In genomic region chr15:40279437-40280141, GRCh38 we compare ENCODE assay signal across 8 cellular contexts. TPM values are rescaled to one million over a fixed set of nuclear protein-coding genes. Genes with fewer than 3 reads are reported as not detected.
DNase-seq lines count a peak whose midpoint lies in the region; ATAC-seq and TF ChIP-seq lines count a peak whose summit lies in the region.

No MANE protein-coding gene starts in this region.

- H3K9me3 ChIP-seq in CD8-positive, alpha-beta T cell (ENCODE audit: low read length) = no peaks in the 10 kb centered on the region
- H3K9me3 ChIP-seq in SK-N-MC (ENCODE audit: low read depth, low read length) = no peaks in the 10 kb centered on the region
- H3K9me3 ChIP-seq in psoas muscle = no peaks in the 10 kb centered on the region

- no peak overlapping the region for H3K4me3 ChIP-seq in CD8-positive, alpha-beta T cell (ENCODE audit: low read depth, low read length)
- H3K4me3 ChIP-seq in SK-N-MC (peak overlapping the region; percentile 95), psoas muscle (no peak overlapping the region)

- no peaks in the 10 kb centered on the region for H3K9me3 Mint-ChIP-seq in CD8-positive, alpha-beta T cell
- no peaks in the 10 kb centered on the region for H3K9me3 Mint-ChIP-seq in activated naive CD8-positive, alpha-beta T cell treated with anti-CD3 and anti-CD28 coated beads, Interleukin-2, amount 10 ng/mL, durations not matched to agents 7 days and 5 days

- H3K9ac ChIP-seq in SK-N-MC (ENCODE audit: insufficient read length) = peak overlapping the region; percentile 84

- 20 to 25% (median 21%) methylated on average over 32 to 40 of the region's 40 CpGs for WGBS in psoas muscle, 3 donors

- POLR2A ChIA-PET in CD8-positive, alpha-beta T cell (lab: Charles Lee) = interaction anchor here (1.0 to 3.1 kb wide), 3 partner anchors 29 to 58 kb away, joined by 3 to 24 read pairs (median 6); partner anchors contain the start of gene PLCB2
- POLR2A ChIA-PET in activated naive CD8-positive, alpha-beta T cell treated with anti-CD3 and anti-CD28 coated beads, Interleukin-2, amount 10 ng/mL, durations not matched to agents 7 days and 5 days (lab: Charles Lee) = interaction anchor here (0.9 to 4.2 kb wide), 4 partner anchors 18 to 59 kb away, joined by 3 to 55 read pairs (median 3); partner anchors contain the start of gene PLCB2

- no peak overlapping the region for H3K27ac ChIP-seq in CD8-positive, alpha-beta T cell (ENCODE audit: low read depth, low read length)
- H3K27ac ChIP-seq in SK-N-MC (peak overlapping the region; percentile 93), psoas muscle (no peak overlapping the region)

- no peaks in the 10 kb centered on the region for H3K36me3 ChIP-seq in CD8-positive, alpha-beta T cell (ENCODE audit: insufficient read depth, low read length)
- H3K36me3 ChIP-seq in SK-N-MC (ENCODE audit: insufficient read depth, low read length) (peaks cover 7% of the 10 kb centered on the region), psoas muscle (ENCODE audit: insufficient read depth in 1 of 2, low read depth in 1 of 2) (no peaks in the 10 kb centered on the region)

- no peaks in the 10 kb centered on the region for H3K36me3 Mint-ChIP-seq in CD8-positive, alpha-beta T cell
- H3K36me3 Mint-ChIP-seq in activated naive CD8-positive, alpha-beta T cell treated with anti-CD3 and anti-CD28 coated beads, Interleukin-2, amount 10 ng/mL, durations not matched to agents 7 days and 5 days = no peaks in the 10 kb centered on the region

- H3K27ac Mint-ChIP-seq in CD8-positive, alpha-beta T cell = no peak overlapping the region
- H3K27ac Mint-ChIP-seq in activated naive CD8-positive, alpha-beta T cell treated with anti-CD3 and anti-CD28 coated beads, Interleukin-2, amount 10 ng/mL, durations not matched to agents 7 days and 5 days = no peak overlapping the region

- CTCF ChIA-PET in CD8-positive, alpha-beta T cell (lab: Charles Lee) = interaction anchor here (0.6 to 16.0 kb wide), 41 partner anchors 9 to 240 kb away, joined by 3 to 541 read pairs (median 4); partner anchors contain the start of genes BMF, CCDC9B, INAFM2 and KNSTRN

- H3K4me1 ChIP-seq in CD8-positive, alpha-beta T cell (ENCODE audit: insufficient read depth, low read length) = peaks cover 5% of the 10 kb centered on the region
- peaks cover 9% of the 10 kb centered on the region for H3K4me1 ChIP-seq in psoas muscle

- H3K4me3 Mint-ChIP-seq in CD8-positive, alpha-beta T cell = no peak overlapping the region
- no peak overlapping the region for H3K4me3 Mint-ChIP-seq in activated naive CD8-positive, alpha-beta T cell treated with anti-CD3 and anti-CD28 coated beads, Interleukin-2, amount 10 ng/mL, durations not matched to agents 7 days and 5 days

- intact Hi-C loops in CD8-positive, alpha-beta T cell (cut with DNase I, micrococcal nuclease) = loop anchor here (1.0 to 10.0 kb wide), 7 partner anchors 31 to 1845 kb away; no protein-coding TSS in a partner anchor
- intact Hi-C loops in left cardiac atrium (cut with DNase I) = loop anchor here (2.0 to 5.0 kb wide), 2 partner anchors 31 to 143 kb away; no protein-coding TSS in a partner anchor
- intact Hi-C loops in psoas muscle (cut with DNase I) = loop anchor here (1.0 to 5.0 kb wide), 2 partner anchors 31 to 143 kb away; no protein-coding TSS in a partner anchor

- peak; percentile 31 to 86 (median 68) for DNase-seq in CD8-positive, alpha-beta T cell
- peak; percentile 89 for DNase-seq in HT-29 (ENCODE audit: low spot score)
- DNase-seq in SK-N-MC (ENCODE audit: low read depth, low spot score) = no peak
- peak; percentile 85 for DNase-seq in activated naive CD8-positive, alpha-beta T cell treated with anti-CD3 and anti-CD28 coated beads, Interleukin-2, amount 10 ng/mL, durations not matched to agents 7 days and 5 days
- peak; percentile 77 for DNase-seq in left cardiac atrium
- peak; percentile 76 to 88 for DNase-seq in psoas muscle

- peaks cover 22% of the 10 kb centered on the region for H3K27me3 Mint-ChIP-seq in CD8-positive, alpha-beta T cell (ENCODE audit: low read depth)
- H3K27me3 Mint-ChIP-seq in activated naive CD8-positive, alpha-beta T cell treated with anti-CD3 and anti-CD28 coated beads, Interleukin-2, amount 10 ng/mL, durations not matched to agents 7 days and 5 days = peaks cover 54% of the 10 kb centered on the region

- peak; percentile 41 for ATAC-seq in CD8-positive, alpha-beta T cell
- peak; percentile 25 for ATAC-seq in activated naive CD8-positive, alpha-beta T cell treated with anti-CD3 and anti-CD28 coated beads, Interleukin-2, amount 10 ng/mL, durations not matched to agents 7 days and 5 days (ENCODE audit: low read depth)
- ATAC-seq in left cardiac atrium (peak; percentile 60 to 62), psoas muscle (peak; percentile 71 to 77 (median 73)), GM19455 (IDR thresholded peaks at IDR 0.05; ENCODE audit: unreplicated experiment) (no peak), HG03469 (IDR thresholded peaks at IDR 0.05; ENCODE audit: unreplicated experiment) (no peak)

- peaks cover 11% of the 10 kb centered on the region for H3K27me3 ChIP-seq in CD8-positive, alpha-beta T cell (ENCODE audit: insufficient read depth, low read length)
- H3K27me3 ChIP-seq in psoas muscle (ENCODE audit: insufficient read depth in 3 of 3, low read length in 2 of 3) = peaks cover 0 to 52% (median 35%) of the 10 kb centered on the region in 3 donors

- H3K4me1 Mint-ChIP-seq in CD8-positive, alpha-beta T cell (ENCODE audit: low read depth) = peaks cover 5% of the 10 kb centered on the region
- peaks cover 6% of the 10 kb centered on the region for H3K4me1 Mint-ChIP-seq in activated naive CD8-positive, alpha-beta T cell treated with anti-CD3 and anti-CD28 coated beads, Interleukin-2, amount 10 ng/mL, durations not matched to agents 7 days and 5 days

- TF ChIP-seq CTCF in CD8-positive, alpha-beta T cell (IDR thresholded peaks at IDR 0.05) = peak; percentile 98
- peak; percentile 100 for TF ChIP-seq CTCF in psoas muscle (IDR thresholded peaks at IDR 0.05)

RNA-seq across cellular contexts. Expression of gene ANKRD63, which starts 3.3 kb away (rescaled TPM):
- not detected for total RNA-seq in CD8-positive, alpha-beta T cell
- not detected in 2 replicates for total RNA-seq in HT-29 (2014; rRNA removed; shearing (Covaris generic))
- total RNA-seq in activated naive CD8-positive, alpha-beta T cell treated with anti-CD3 and anti-CD28 coated beads, Interleukin-2, amount 10 ng/mL, durations not matched to agents 7 days and 5 days = under 1 TPM in 1 of 2 experiments, not detected in 1; 0.26 TPM
- total RNA-seq in left cardiac atrium (under 1 TPM in 1 of 2 donors, not detected in 1; 0.65 TPM), psoas muscle (not detected)
- polyA plus RNA-seq in psoas muscle = not detected

RNA-seq across cellular contexts. Expression of gene PLCB2, which starts 28.1 kb away (rescaled TPM):
- 100 to 1,000 TPM; 154 to 167 TPM for total RNA-seq in CD8-positive, alpha-beta T cell
- total RNA-seq in HT-29 (2014; rRNA removed; shearing (Covaris generic)) = 0.38 and 0.91 TPM in 2 replicates
- 100 to 1,000 TPM; 173 to 174 TPM for total RNA-seq in activated naive CD8-positive, alpha-beta T cell treated with anti-CD3 and anti-CD28 coated beads, Interleukin-2, amount 10 ng/mL, durations not matched to agents 7 days and 5 days
- total RNA-seq in left cardiac atrium (10 to 100 TPM in 1 of 2 donors, 1 to 10 TPM in 1; 8.4 to 13.5 TPM), psoas muscle (1 to 10 TPM; 1.7 to 4.6 (median 3.5) TPM)
- polyA plus RNA-seq in psoas muscle = 1 to 10 TPM in 2 of 3 donors, under 1 TPM in 1; 0.73 to 2.0 (median 1.6) TPM

RNA-seq across cellular contexts. Expression of gene PAK6, which starts 40.7 kb away (rescaled TPM):
- 1 to 10 TPM in 1 of 2 experiments, under 1 TPM in 1; 0.64 to 1.1 TPM for total RNA-seq in CD8-positive, alpha-beta T cell
- 6.4 and 17.7 TPM in 2 replicates for total RNA-seq in HT-29 (2014; rRNA removed; shearing (Covaris generic))
- 1 to 10 TPM in 1 of 2 experiments, under 1 TPM in 1; 0.91 to 1.3 TPM for total RNA-seq in activated naive CD8-positive, alpha-beta T cell treated with anti-CD3 and anti-CD28 coated beads, Interleukin-2, amount 10 ng/mL, durations not matched to agents 7 days and 5 days
- 10 to 100 TPM in 1 of 2 donors, 1 to 10 TPM in 1; 6.8 to 10.1 TPM for total RNA-seq in left cardiac atrium
- 1 to 10 TPM in 2 of 4 donors, under 1 TPM in 2; 0.44 to 3.0 (median 1.2) TPM for total RNA-seq in psoas muscle
- polyA plus RNA-seq in psoas muscle = 1 to 10 TPM in 1 of 3 donors, under 1 TPM in 2; 0.03 to 1.1 (median 0.47) TPM

RNA-seq across cellular contexts. Expression of gene INAFM2, which starts 43.9 kb away (rescaled TPM):
- 1 to 10 TPM; 4.3 to 8.1 TPM for total RNA-seq in CD8-positive, alpha-beta T cell
- total RNA-seq in HT-29 (2014; rRNA removed; shearing (Covaris generic)) = 7.9 and 10.2 TPM in 2 replicates
- 1 to 10 TPM; 8.8 to 9.4 TPM for total RNA-seq in activated naive CD8-positive, alpha-beta T cell treated with anti-CD3 and anti-CD28 coated beads, Interleukin-2, amount 10 ng/mL, durations not matched to agents 7 days and 5 days
- total RNA-seq in left cardiac atrium (10 to 100 TPM; 53.4 to 76.6 TPM), psoas muscle (10 to 100 TPM; 22.3 to 32.4 (median 28.9) TPM)
- polyA plus RNA-seq in psoas muscle = 10 to 100 TPM in 1 of 3 donors, 1 to 10 TPM in 2; 5.8 to 14.5 (median 7.9) TPM

Comparison
In these comparisons a context has a peak if more than half of its experiments do, and no peak if none do; other contexts are left out.
1. ATAC-seq: peak in CD8-positive, alpha-beta T cell (single experiment), activated naive CD8-positive, alpha-beta T cell treated with anti-CD3 and anti-CD28 coated beads, Interleukin-2, amount 10 ng/mL, durations not matched to agents 7 days and 5 days (single experiment), left cardiac atrium (2 of 2) and psoas muscle (4 of 4); none in GM19455 (single experiment) and HG03469 (single experiment).
2. RNA of gene PLCB2, which starts 28.1 kb away (total RNA-seq): 173 to 174 TPM in activated naive CD8-positive, alpha-beta T cell treated with anti-CD3 and anti-CD28 coated beads, Interleukin-2, amount 10 ng/mL, durations not matched to agents 7 days and 5 days and 154 to 167 TPM in CD8-positive, alpha-beta T cell; 8.4 to 13.5 TPM in left cardiac atrium, 1.7 to 4.6 TPM in psoas muscle and 0.38 to 0.91 TPM in HT-29; every median in the first group is over 10 times any median in the second.